Comparison of ENCODE assay signal across 28 cellular contexts in the genomic region with DNA sequence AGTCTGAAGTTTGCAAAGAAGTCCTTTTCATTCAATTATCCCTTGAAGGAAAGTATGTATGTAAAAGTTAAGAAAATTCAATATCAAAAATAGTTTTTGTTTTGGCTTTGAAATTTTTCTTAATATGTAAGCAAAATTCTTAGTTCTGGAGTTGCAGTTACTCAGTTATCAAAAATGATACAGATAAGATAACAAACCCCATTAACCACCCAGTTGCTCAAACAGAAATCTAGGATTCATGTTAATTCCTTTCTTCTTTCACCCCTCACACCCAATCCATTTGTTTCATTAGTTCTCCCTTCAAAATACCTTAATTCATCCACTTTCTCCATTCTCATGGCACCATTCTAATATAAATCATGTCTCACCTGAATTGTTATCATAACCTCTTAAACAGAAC.
"Had no signal": no experiment of that assay in that cellular context is flagged by ENCODE, and none has a peak within 500 bp of the region (broad histone marks: within the 10 kb centered on the region; RNA-seq: fewer than 3 reads in every experiment).

No MANE protein-coding gene starts in this region.

- ATAC-seq: activated T-helper 17 cell treated with anti-CD3 and anti-CD28 coated beads, Interleukin-2, amount 50 U/mL, for 72 hours; T-helper 17 cell had no signal

- H3K9me3 ChIP-seq: ascending aorta, colonic mucosa, esophagus squamous epithelium, heart right ventricle had no signal

- H3K9me3 Mint-ChIP-seq: activated CD4-positive, alpha-beta memory T cell treated with anti-CD3 and anti-CD28 coated beads, Interleukin-2, amount 10 ng/mL, durations not matched to agents 7 days and 5 days; activated CD4-positive, alpha-beta T cell treated with anti-CD3 and anti-CD28 coated beads, Interleukin-2, amount 10 ng/mL, durations not matched to agents 7 days and 5 days; activated T-cell treated with anti-CD3 and anti-CD28 coated beads, Interleukin-2, amount 50 U/mL, for 24 hours; activated T-helper 17 cell treated with anti-CD3 and anti-CD28 coated beads, Interleukin-2, amount 50 U/mL, for 72 hours; T-helper 2 cell treated with Interferon-gamma antibody and Interleukin-4, amounts not matched to agents 5 μg/mL and 100 μg/mL, for 36 hours had no signal

- H3K4me1 ChIP-seq: ascending aorta, colonic mucosa, esophagus squamous epithelium had no signal

- H3K27ac ChIP-seq: ascending aorta, colonic mucosa, epithelial cell of prostate, esophagus squamous epithelium, heart right ventricle had no signal

- H3K27me3 ChIP-seq: ascending aorta, colonic mucosa, esophagus squamous epithelium, heart right ventricle had no signal

- H3K27me3 Mint-ChIP-seq: activated CD4-positive, alpha-beta memory T cell treated with anti-CD3 and anti-CD28 coated beads, Interleukin-2, amount 10 ng/mL, durations not matched to agents 7 days and 5 days; activated CD4-positive, alpha-beta T cell treated with anti-CD3 and anti-CD28 coated beads for 36 hours; activated CD4-positive, alpha-beta T cell treated with anti-CD3 and anti-CD28 coated beads, Interleukin-2, amount 10 ng/mL, durations not matched to agents 7 days and 5 days; activated naive CD8-positive, alpha-beta T cell had no signal

- H3K36me3 Mint-ChIP-seq: activated naive CD8-positive, alpha-beta T cell had no signal

- H3K4me3 ChIP-seq: ascending aorta, colonic mucosa, esophagus squamous epithelium, heart right ventricle had no signal

- DNase-seq: activated CD4-positive, alpha-beta memory T cell treated with anti-CD3 and anti-CD28 coated beads, Interleukin-2, amount 10 ng/mL, durations not matched to agents 7 days and 5 days; activated CD4-positive, alpha-beta T cell treated with anti-CD3 and anti-CD28 coated beads for 36 hours; activated CD4-positive, alpha-beta T cell treated with anti-CD3 and anti-CD28 coated beads, Interleukin-2, amount 10 ng/mL, durations not matched to agents 7 days and 5 days; activated CD4-positive, alpha-beta T cell treated with anti-CD3 and anti-CD28 coated beads, Interleukin-2, amount 50 U/mL, for 4 hours; activated CD4-positive, CD25-positive, alpha-beta regulatory T cell; activated CD4-positive, CD25-positive, alpha-beta regulatory T cell treated with anti-CD3 and anti-CD28 coated beads, Interleukin-2, amount 50 U/mL, for 72 hours; activated CD8-positive, alpha-beta memory T cell treated with anti-CD3 and anti-CD28 coated beads, Interleukin-2, amount 50 U/mL, for 48 hours; activated effector memory CD4-positive, alpha-beta T cell treated with Interleukin-2 at 50 U/mL for 16 hours; activated gamma-delta T cell treated with Interleukin-2 at 50 U/mL for 16 hours; activated naive CD4-positive, alpha-beta T cell treated with anti-CD3 and anti-CD28 coated beads, Interleukin-2, amount 50 U/mL, for 16 hours; activated naive CD4-positive, alpha-beta T cell treated with Interleukin-2 at 50 U/mL for 16 hours; activated T-cell treated with anti-CD3 and anti-CD28 coated beads for 4 hours; activated T-cell treated with anti-CD3 and anti-CD28 coated beads, Interleukin-2, amount 50 U/mL, for 24 hours; central memory CD4-positive, alpha-beta T cell; cerebellar nuclear complex; colonic mucosa; effector CD8-positive, alpha-beta T cell; esophagus squamous epithelium; foreskin fibroblast; heart right ventricle; T-helper 1 cell; T-helper 17 cell; T1000 had no signal

- H3K4me1 Mint-ChIP-seq: activated T-helper 17 cell treated with anti-CD3 and anti-CD28 coated beads, Interleukin-2, amount 50 U/mL, for 72 hours; T-helper 17 cell had no signal

- H3K36me3 ChIP-seq: ascending aorta, colonic mucosa, esophagus squamous epithelium, heart right ventricle had no signal

- H3K27ac Mint-ChIP-seq: activated CD4-positive, alpha-beta memory T cell treated with anti-CD3 and anti-CD28 coated beads, Interleukin-2, amount 10 ng/mL, durations not matched to agents 7 days and 5 days; activated CD4-positive, alpha-beta T cell treated with anti-CD3 and anti-CD28 coated beads for 36 hours; activated CD4-positive, alpha-beta T cell treated with anti-CD3 and anti-CD28 coated beads, Interleukin-2, amount 10 ng/mL, durations not matched to agents 7 days and 5 days; activated naive CD8-positive, alpha-beta T cell; activated T-cell treated with anti-CD3 and anti-CD28 coated beads, Interleukin-2, amount 50 U/mL, for 24 hours; activated T-helper 17 cell treated with anti-CD3 and anti-CD28 coated beads, Interleukin-2, amount 50 U/mL, for 72 hours; T-helper 17 cell; T-helper 2 cell treated with Interferon-gamma antibody and Interleukin-4, amounts not matched to agents 5 μg/mL and 100 μg/mL, for 36 hours had no signal

- H3K4me3 Mint-ChIP-seq: activated CD4-positive, alpha-beta memory T cell treated with anti-CD3 and anti-CD28 coated beads, Interleukin-2, amount 10 ng/mL, durations not matched to agents 7 days and 5 days; activated CD4-positive, alpha-beta T cell treated with anti-CD3 and anti-CD28 coated beads for 36 hours; activated CD4-positive, alpha-beta T cell treated with anti-CD3 and anti-CD28 coated beads, Interleukin-2, amount 10 ng/mL, durations not matched to agents 7 days and 5 days; activated naive CD8-positive, alpha-beta T cell; activated T-cell treated with anti-CD3 and anti-CD28 coated beads, Interleukin-2, amount 50 U/mL, for 24 hours; activated T-helper 17 cell treated with anti-CD3 and anti-CD28 coated beads, Interleukin-2, amount 50 U/mL, for 72 hours; T-helper 17 cell; T-helper 2 cell treated with Interferon-gamma antibody and Interleukin-4, amounts not matched to agents 5 μg/mL and 100 μg/mL, for 36 hours had no signal
